Comparison of ENCODE assay signal across 1 cellular context in genomic region chr1:43171876-43172531, GRCh38.
TF ChIP-seq lines count a peak whose summit lies in the region.

TSS of gene CFAP57 (plus strand) at chr1:43172330. CDS start at chr1:43172754, 424 bp downstream.
TSS of gene EBNA1BP2 (minus strand) at chr1:43172290. CDS start at chr1:43172118, 172 bp downstream.

TF ChIP-seq in K562, 482 proteins besides CTCF, POLR2A, EP300 and RAD21 (continued from another document and continues in another):
- TF ChIP-seq ZFP91 (CRISPR knock-in tag; IDR thresholded peaks at IDR 0.05) (no peak), FOXK1 (CRISPR knock-in tag; IDR thresholded peaks at IDR 0.05; ENCODE audit: borderline replicate concordance) (no peak), PTRF (tag; IDR thresholded peaks at IDR 0.05) (no peak), ZBTB2 (IDR thresholded peaks at IDR 0.05) (no peak), SIN3B (IDR thresholded peaks at IDR 0.05; ENCODE audit: low read depth) (peak; percentile 76), CC2D1A (IDR thresholded peaks at IDR 0.05) (no peak), ZNF717 (CRISPR knock-in tag; IDR thresholded peaks at IDR 0.05) (no peak), JUN (IDR thresholded peaks at IDR 0.05; ENCODE audit: borderline replicate concordance, low read depth, low read length) (peak; percentile 72; the same call in 1 of the 2 replicates), JUN (CRISPR knock-in tag; IDR thresholded peaks at IDR 0.05; ENCODE audit: borderline replicate concordance) (no peak), HDAC6 (IDR thresholded peaks at IDR 0.05; ENCODE audit: low read depth, low read length) (no peak), CREM (IDR thresholded peaks at IDR 0.05; ENCODE audit: low read depth) (no peak; the same call in 1 of the 2 replicates), TAF15 (IDR thresholded peaks at IDR 0.05; ENCODE audit: low read depth, low read length) (no peak), PKNOX1 (IDR thresholded peaks at IDR 0.05) (peak; percentile 60), MTA3 (IDR thresholded peaks at IDR 0.05; ENCODE audit: borderline replicate concordance) (no peak), ZNF668 (CRISPR knock-in tag; IDR thresholded peaks at IDR 0.05) (no peak), ZNF511 (CRISPR knock-in tag; IDR thresholded peaks at IDR 0.05) (peak; percentile 78; the same call in 1 of the 2 replicates), RBM17 (IDR thresholded peaks at IDR 0.05; ENCODE audit: borderline replicate concordance, low read depth, low read length) (no peak), ERF (CRISPR knock-in tag; IDR thresholded peaks at IDR 0.05) (peak; percentile 31; the same call in 1 of the 2 replicates), STAT5B (CRISPR knock-in tag; IDR thresholded peaks at IDR 0.05) (no peak), THAP7 (CRISPR knock-in tag; IDR thresholded peaks at IDR 0.05) (peak; percentile 22; the same call in 1 of the 2 replicates), NCOA1 (IDR thresholded peaks at IDR 0.05; ENCODE audit: low read depth) (peak; percentile 91), MITF (IDR thresholded peaks at IDR 0.05) (no peak), ZNF212 (CRISPR knock-in tag; IDR thresholded peaks at IDR 0.05) (no peak), E2F3 (CRISPR knock-in tag; IDR thresholded peaks at IDR 0.05) (peak; percentile 40; the same call in 1 of the 2 replicates), PPARD (CRISPR knock-in tag; IDR thresholded peaks at IDR 0.05) (no peak), ZEB2 (IDR thresholded peaks at IDR 0.05) (no peak), MECOM (CRISPR knock-in tag; IDR thresholded peaks at IDR 0.05) (no peak), HDGF (IDR thresholded peaks at IDR 0.05) (no peak), FOXP1 (CRISPR knock-in tag; IDR thresholded peaks at IDR 0.05) (no peak), PML (IDR thresholded peaks at IDR 0.05; ENCODE audit: low read length) (peak; percentile 62; the same call in 1 of the 2 replicates), STAT6 (CRISPR knock-in tag; IDR thresholded peaks at IDR 0.05) (peak; percentile 95; the same call in 1 of the 2 replicates), HNRNPUL1 (IDR thresholded peaks at IDR 0.05; ENCODE audit: low read length) (no peak), ILF3 (IDR thresholded peaks at IDR 0.05; ENCODE audit: borderline replicate concordance) (no peak), HINFP (tag; conservative IDR thresholded peaks at IDR 0.05; ENCODE audit: low read depth) (no peak), NFE2 (IDR thresholded peaks at IDR 0.05; ENCODE audit: low read depth) (no peak), TSHZ1 (CRISPR knock-in tag; IDR thresholded peaks at IDR 0.05) (no peak), CUX1 (CRISPR knock-in tag; IDR thresholded peaks at IDR 0.05) (no peak), SMARCE1 (IDR thresholded peaks at IDR 0.05) (no peak), ZNF274 (IDR thresholded peaks at IDR 0.05; ENCODE audit: borderline replicate concordance, low read depth, low read length) (no peak), ZNF57 (CRISPR knock-in tag; IDR thresholded peaks at IDR 0.05) (no peak), CBFB (CRISPR knock-in tag; IDR thresholded peaks at IDR 0.05) (0 out of 2 replicates have a peak, but pooled peaks have one; percentile 74), FOS (IDR thresholded peaks at IDR 0.05; ENCODE audit: extremely low read depth, insufficient read length) (no peak)
